17 cellular contexts compared by ENCODE assay signal in the genomic region with DNA sequence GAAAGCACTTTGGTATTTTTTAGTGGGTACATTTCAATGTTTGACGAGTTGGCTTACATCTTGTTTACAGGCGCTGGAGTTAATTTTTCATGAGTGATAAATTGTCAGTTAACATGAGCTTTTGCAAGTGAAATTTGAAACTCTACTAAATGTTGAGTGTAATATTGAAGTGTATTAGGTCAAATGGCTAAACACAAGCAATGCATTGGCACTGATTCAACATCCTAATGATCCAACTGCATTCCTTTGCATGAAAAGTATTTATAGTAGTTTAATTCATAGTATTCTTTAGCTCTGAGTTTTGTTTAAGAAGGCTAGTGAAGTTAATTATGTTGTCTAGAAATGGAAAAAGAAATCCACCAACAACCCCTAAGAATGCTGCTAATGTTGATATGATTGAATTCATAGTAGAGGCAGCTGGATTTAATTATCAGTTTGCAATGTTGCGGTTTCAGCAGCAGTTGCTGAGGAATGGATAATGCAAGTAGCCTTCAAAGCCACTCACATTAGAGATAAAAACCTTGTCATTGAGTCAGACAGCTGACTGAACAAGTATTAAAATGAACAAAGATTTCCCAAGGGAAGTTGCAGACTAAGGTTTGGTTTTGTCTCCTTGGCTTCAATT.
DNase-seq lines count a peak whose midpoint lies in the region; ATAC-seq, FAIRE-seq and TF ChIP-seq lines count a peak whose summit lies in the region.
"Had no signal": no experiment of that assay in that cellular context is flagged by ENCODE, and none has a peak within 500 bp of the region (broad histone marks: within the 10 kb centered on the region; RNA-seq: fewer than 3 reads in every experiment).

No MANE protein-coding gene starts in this region.

- no peaks in the 10 kb centered on the region for H3K79me2 ChIP-seq in mesendoderm (ENCODE audit: control insufficient read depth, insufficient read depth, low read length)

- H3K27ac ChIP-seq in AG04450 (ENCODE audit: low read depth, low read length) (no peak overlapping the region), mesendoderm (ENCODE audit: low read depth, low read length) (no peak overlapping the region)
- H3K27ac ChIP-seq in CD8-positive, alpha-beta T cell (ENCODE audit: low read depth, low read length): no peak overlapping the region
- H3K27ac ChIP-seq: upper lobe of right lung had no signal

- H3K4me3 Mint-ChIP-seq in HFFc6: no peak overlapping the region; the same call in 1 of the 2 replicates
- H3K4me3 Mint-ChIP-seq in activated T-helper 17 cell treated with anti-CD3 and anti-CD28 coated beads, Interleukin-2, amount 50 U/mL, for 72 hours: no peak overlapping the region
- H3K4me3 Mint-ChIP-seq in CD8-positive, alpha-beta T cell: no peak overlapping the region
- H3K4me3 Mint-ChIP-seq: activated CD4-positive, alpha-beta T cell treated with anti-CD3 and anti-CD28 coated beads for 36 hours; central memory CD8-positive, alpha-beta T cell had no signal

- no peak overlapping the region for H3K23ac ChIP-seq in mesendoderm (ENCODE audit: low read length)

- POLR2A ChIA-PET in AG04450 (lab: Yijun Ruan, JAX): interaction anchor here (0.5 to 1.2 kb wide), 4 partner anchors 11 to 628 kb away, joined by 3 to 7 read pairs (median 3); no protein-coding TSS in a partner anchor
- POLR2A ChIA-PET in CD8-positive, alpha-beta T cell (lab: Charles Lee): no interaction called here

- H3K4me1 ChIP-seq in mesendoderm (ENCODE audit: control insufficient read depth, low read depth, low read length): peaks cover 22% of the 10 kb centered on the region
- no peaks in the 10 kb centered on the region for H3K4me1 ChIP-seq in CD8-positive, alpha-beta T cell (ENCODE audit: insufficient read depth, low read length)
- H3K4me1 ChIP-seq: upper lobe of right lung had no signal

- H3K79me1 ChIP-seq in mesendoderm (ENCODE audit: low read length): no peaks in the 10 kb centered on the region

- H3K36me3 ChIP-seq in mesendoderm (ENCODE audit: control insufficient read depth, insufficient read depth, low read length): no peaks in the 10 kb centered on the region
- H3K36me3 ChIP-seq in CD8-positive, alpha-beta T cell (ENCODE audit: insufficient read depth, low read length): no peaks in the 10 kb centered on the region
- H3K36me3 ChIP-seq: upper lobe of right lung had no signal

- H3K4me2 ChIP-seq in mesendoderm (ENCODE audit: low read length): no peak overlapping the region

- no peaks in the 10 kb centered on the region; the same call in 1 of the 2 replicates for H3K4me1 Mint-ChIP-seq in HFFc6 (ENCODE audit: low read depth)
- H3K4me1 Mint-ChIP-seq in activated T-helper 17 cell treated with anti-CD3 and anti-CD28 coated beads, Interleukin-2, amount 50 U/mL, for 72 hours: no peaks in the 10 kb centered on the region
- no peaks in the 10 kb centered on the region for H3K4me1 Mint-ChIP-seq in CD8-positive, alpha-beta T cell (ENCODE audit: low read depth)
- H3K4me1 Mint-ChIP-seq: activated CD4-positive, alpha-beta T cell treated with anti-CD3 and anti-CD28 coated beads for 36 hours; central memory CD8-positive, alpha-beta T cell had no signal

- no peak for TF ChIP-seq POLR2A in GM12892 (IDR thresholded peaks at IDR 0.05; ENCODE audit: low read depth, low read length)

- WGBS in mesendoderm (ENCODE audit: extremely low coverage, insufficient coverage, low lambda C conversion rate): no CpG with 5 or more reads among the region's 3 CpGs

- no peak overlapping the region for H3K27ac Mint-ChIP-seq in HFFc6
- H3K27ac Mint-ChIP-seq in activated T-helper 17 cell treated with anti-CD3 and anti-CD28 coated beads, Interleukin-2, amount 50 U/mL, for 72 hours: no peak overlapping the region
- H3K27ac Mint-ChIP-seq in CD8-positive, alpha-beta T cell: no peak overlapping the region
- H3K27ac Mint-ChIP-seq: activated CD4-positive, alpha-beta T cell treated with anti-CD3 and anti-CD28 coated beads for 36 hours had no signal

- DNase-seq in AG04450 (ENCODE audit: low read depth, low spot score) (peak; percentile 80), HFFc6 (peak; percentile 73), astrocyte of the hippocampus (ENCODE audit: low read depth, low spot score) (peak; percentile 83), mesendoderm (no peak), GM12892 (ENCODE audit: insufficient read length) (no peak), NCI-H524 (lab: John Stamatoyannopoulos, UW) (no peak)
- DNase-seq in CD8-positive, alpha-beta T cell: no peak
- DNase-seq: activated CD4-positive, alpha-beta T cell treated with anti-CD3 and anti-CD28 coated beads for 36 hours; DMS79; foreskin melanocyte; H7; NCI-H1436 treated with DMSO at 0.1 percent for 48 hours; NK-92 treated with Interleukin-12 subunit alpha and Interleukin-12 subunit beta, amount 100 ng/mL, for 24 hours; stimulated activated CD4-positive, alpha-beta T cell treated with anti-CD3 and anti-CD28 coated beads, Interleukin-15, amount 100 ng/mL, for 24 hours; upper lobe of right lung had no signal

- no peak overlapping the region for H3K4ac ChIP-seq in mesendoderm (ENCODE audit: low read depth, low read length)

- H3K18ac ChIP-seq in mesendoderm (ENCODE audit: low read length): peak overlapping the region; percentile 39

- no peak overlapping the region for H4K5ac ChIP-seq in mesendoderm (ENCODE audit: low read length)

- H3K36me3 Mint-ChIP-seq in HFFc6 (ENCODE audit: low read depth): no peaks in the 10 kb centered on the region; the same call in 1 of the 2 replicates
- no peaks in the 10 kb centered on the region for H3K36me3 Mint-ChIP-seq in activated T-helper 17 cell treated with anti-CD3 and anti-CD28 coated beads, Interleukin-2, amount 50 U/mL, for 72 hours (ENCODE audit: low read depth)
- no peaks in the 10 kb centered on the region for H3K36me3 Mint-ChIP-seq in CD8-positive, alpha-beta T cell

- H3K27me3 Mint-ChIP-seq in HFFc6 (ENCODE audit: insufficient read depth): no peaks in the 10 kb centered on the region
- H3K27me3 Mint-ChIP-seq in activated T-helper 17 cell treated with anti-CD3 and anti-CD28 coated beads, Interleukin-2, amount 50 U/mL, for 72 hours: no peaks in the 10 kb centered on the region
- no peaks in the 10 kb centered on the region for H3K27me3 Mint-ChIP-seq in CD8-positive, alpha-beta T cell (ENCODE audit: low read depth)
- H3K27me3 Mint-ChIP-seq: activated CD4-positive, alpha-beta T cell treated with anti-CD3 and anti-CD28 coated beads for 36 hours; central memory CD8-positive, alpha-beta T cell had no signal

- no peak overlapping the region for H2BK120ac ChIP-seq in mesendoderm (ENCODE audit: low read depth, low read length)

- H2BK5ac ChIP-seq in mesendoderm (ENCODE audit: low read length): peak overlapping the region; percentile 2

- intact Hi-C loops in CD8-positive, alpha-beta T cell (cut with DNase I, micrococcal nuclease): no loop called here

- H3K9ac ChIP-seq in mesendoderm (ENCODE audit: low read length): no peak overlapping the region

- H3K9me3 ChIP-seq in AG04450 (ENCODE audit: control insufficient read depth, insufficient read depth, low read length): no peaks in the 10 kb centered on the region
- no peaks in the 10 kb centered on the region for H3K9me3 ChIP-seq in CD8-positive, alpha-beta T cell (ENCODE audit: low read length)
- H3K9me3 ChIP-seq: upper lobe of right lung had no signal

- H4K8ac ChIP-seq in mesendoderm (ENCODE audit: low read depth, low read length): no peak overlapping the region

- H2AK5ac ChIP-seq in mesendoderm (ENCODE audit: low read length): no peak overlapping the region

- TF ChIP-seq CTCF in AG04450 (IDR thresholded peaks at IDR 0.05; ENCODE audit: low read depth, low read length): no peak
- TF ChIP-seq CTCF in HFFc6 (IDR thresholded peaks at IDR 0.05): no peak
- no peak for TF ChIP-seq CTCF in CD8-positive, alpha-beta T cell (IDR thresholded peaks at IDR 0.05)

- no peak for FAIRE-seq in GM12892 (lab: Jason Lieb, UNC)

- H3K9me3 Mint-ChIP-seq in HFFc6: peaks cover 5% of the 10 kb centered on the region
- peaks cover 3% of the 10 kb centered on the region for H3K9me3 Mint-ChIP-seq in activated T-helper 17 cell treated with anti-CD3 and anti-CD28 coated beads, Interleukin-2, amount 50 U/mL, for 72 hours
- no peaks in the 10 kb centered on the region for H3K9me3 Mint-ChIP-seq in CD8-positive, alpha-beta T cell

- H3K4me3 ChIP-seq in AG04450 (ENCODE audit: low read depth, low read length) (no peak overlapping the region), mesendoderm (ENCODE audit: low read length) (no peak overlapping the region)
- no peak overlapping the region for H3K4me3 ChIP-seq in CD8-positive, alpha-beta T cell (ENCODE audit: low read depth, low read length)
- H3K4me3 ChIP-seq: upper lobe of right lung had no signal

- no peak overlapping the region for H3K56ac ChIP-seq in mesendoderm (ENCODE audit: low read length)

- H2BK15ac ChIP-seq in mesendoderm (replicated peaks; ENCODE audit: low read depth): no peak overlapping the region

- H3K27me3 ChIP-seq in AG04450 (ENCODE audit: control insufficient read depth, insufficient read depth, low read length): no peaks in the 10 kb centered on the region
- no peaks in the 10 kb centered on the region for H3K27me3 ChIP-seq in mesendoderm (ENCODE audit: insufficient read depth, low read length, poor library complexity)
- H3K27me3 ChIP-seq in CD8-positive, alpha-beta T cell (ENCODE audit: insufficient read depth, low read length): no peaks in the 10 kb centered on the region
- H3K27me3 ChIP-seq: upper lobe of right lung had no signal

- CTCF ChIA-PET in AG04450 (lab: Charles Lee): interaction anchor here (0.5 to 1.1 kb wide), 2 partner anchors 26 to 507 kb away, joined by 3 to 5 read pairs; no protein-coding TSS in a partner anchor
- CTCF ChIA-PET in CD8-positive, alpha-beta T cell (lab: Charles Lee): no interaction called here

- no peak for ATAC-seq in activated T-helper 17 cell treated with anti-CD3 and anti-CD28 coated beads, Interleukin-2, amount 50 U/mL, for 72 hours (replicated peaks)
- ATAC-seq in CD8-positive, alpha-beta T cell: no peak
- ATAC-seq: activated CD4-positive, alpha-beta T cell treated with anti-CD3 and anti-CD28 coated beads for 36 hours; upper lobe of right lung had no signal

Comparison
In these comparisons a context has a peak if more than half of its experiments do, and no peak if none do; other contexts are left out.
1. DNase-seq: peak in AG04450 (single experiment), HFFc6 (single experiment) and astrocyte of the hippocampus (single experiment); none in mesendoderm (single experiment), CD8-positive, alpha-beta T cell (0 of 7), GM12892 (single experiment) and NCI-H524 (0 of 2).